Comparison of ENCODE assay signal across 1 cellular context in the genomic region with DNA sequence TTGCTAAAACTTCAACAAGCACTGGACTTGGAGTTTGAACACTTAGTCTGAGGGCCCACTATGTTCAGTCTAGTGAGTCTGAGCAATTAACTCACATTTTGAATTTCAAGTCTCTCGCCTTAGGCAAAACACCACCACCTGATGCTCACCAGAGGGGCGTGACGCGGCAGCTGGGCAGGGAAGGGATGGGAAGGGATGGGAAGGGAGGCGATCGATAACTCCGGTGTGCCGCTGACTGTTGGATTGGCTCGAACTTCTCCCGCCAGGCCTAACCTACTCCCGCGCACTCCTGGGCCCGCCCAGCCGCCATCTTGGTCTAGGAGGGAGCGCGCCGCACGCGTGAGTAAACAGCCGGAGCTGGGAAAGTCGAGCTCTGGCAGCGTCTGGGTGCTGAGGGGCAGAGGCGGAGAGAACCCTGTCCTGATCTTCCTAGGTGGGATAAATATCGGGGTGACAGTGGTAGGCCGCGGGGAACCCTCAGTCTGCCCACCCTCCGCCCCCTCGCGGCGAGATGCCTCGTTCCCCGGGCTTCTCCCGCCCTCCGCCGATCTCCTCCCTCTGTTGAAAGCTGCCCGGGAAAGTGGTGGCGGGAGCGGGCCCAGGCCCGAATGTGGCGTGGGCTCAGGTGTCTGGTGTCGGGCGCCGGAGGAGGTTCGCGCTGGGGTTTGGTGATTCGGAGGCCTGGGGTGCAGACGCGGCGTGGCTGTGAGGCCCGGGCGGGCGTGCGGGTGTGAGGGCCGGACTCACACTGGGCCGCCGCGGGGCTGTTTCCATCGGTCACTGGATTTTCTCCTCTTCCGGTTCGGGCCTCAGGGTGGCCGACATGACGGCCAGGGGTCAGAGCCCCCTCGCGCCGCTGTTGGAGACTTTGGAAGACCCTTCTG.
A peak's percentile ranks its signal among the peaks of the same experiment; 100 is the strongest.
TF ChIP-seq lines count a peak whose summit lies in the region.

A gene with protein sequence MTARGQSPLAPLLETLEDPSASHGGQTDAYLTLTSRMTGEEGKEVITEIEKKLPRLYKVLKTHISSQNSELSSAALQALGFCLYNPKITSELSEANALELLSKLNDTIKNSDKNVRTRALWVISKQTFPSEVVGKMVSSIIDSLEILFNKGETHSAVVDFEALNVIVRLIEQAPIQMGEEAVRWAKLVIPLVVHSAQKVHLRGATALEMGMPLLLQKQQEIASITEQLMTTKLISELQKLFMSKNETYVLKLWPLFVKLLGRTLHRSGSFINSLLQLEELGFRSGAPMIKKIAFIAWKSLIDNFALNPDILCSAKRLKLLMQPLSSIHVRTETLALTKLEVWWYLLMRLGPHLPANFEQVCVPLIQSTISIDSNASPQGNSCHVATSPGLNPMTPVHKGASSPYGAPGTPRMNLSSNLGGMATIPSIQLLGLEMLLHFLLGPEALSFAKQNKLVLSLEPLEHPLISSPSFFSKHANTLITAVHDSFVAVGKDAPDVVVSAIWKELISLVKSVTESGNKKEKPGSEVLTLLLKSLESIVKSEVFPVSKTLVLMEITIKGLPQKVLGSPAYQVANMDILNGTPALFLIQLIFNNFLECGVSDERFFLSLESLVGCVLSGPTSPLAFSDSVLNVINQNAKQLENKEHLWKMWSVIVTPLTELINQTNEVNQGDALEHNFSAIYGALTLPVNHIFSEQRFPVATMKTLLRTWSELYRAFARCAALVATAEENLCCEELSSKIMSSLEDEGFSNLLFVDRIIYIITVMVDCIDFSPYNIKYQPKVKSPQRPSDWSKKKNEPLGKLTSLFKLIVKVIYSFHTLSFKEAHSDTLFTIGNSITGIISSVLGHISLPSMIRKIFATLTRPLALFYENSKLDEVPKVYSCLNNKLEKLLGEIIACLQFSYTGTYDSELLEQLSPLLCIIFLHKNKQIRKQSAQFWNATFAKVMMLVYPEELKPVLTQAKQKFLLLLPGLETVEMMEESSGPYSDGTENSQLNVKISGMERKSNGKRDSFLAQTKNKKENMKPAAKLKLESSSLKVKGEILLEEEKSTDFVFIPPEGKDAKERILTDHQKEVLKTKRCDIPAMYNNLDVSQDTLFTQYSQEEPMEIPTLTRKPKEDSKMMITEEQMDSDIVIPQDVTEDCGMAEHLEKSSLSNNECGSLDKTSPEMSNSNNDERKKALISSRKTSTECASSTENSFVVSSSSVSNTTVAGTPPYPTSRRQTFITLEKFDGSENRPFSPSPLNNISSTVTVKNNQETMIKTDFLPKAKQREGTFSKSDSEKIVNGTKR (N-terminal part only) (plus strand): TSS at position 302 of the 884 bp plus-strand sequence. CDS start 522 bp downstream, at position 824.

TF ChIP-seq in HepG2, 621 proteins besides CTCF, POLR2A, EP300 and RAD21 (continued from another document and continues in another):
- TF ChIP-seq, protein P1, sequence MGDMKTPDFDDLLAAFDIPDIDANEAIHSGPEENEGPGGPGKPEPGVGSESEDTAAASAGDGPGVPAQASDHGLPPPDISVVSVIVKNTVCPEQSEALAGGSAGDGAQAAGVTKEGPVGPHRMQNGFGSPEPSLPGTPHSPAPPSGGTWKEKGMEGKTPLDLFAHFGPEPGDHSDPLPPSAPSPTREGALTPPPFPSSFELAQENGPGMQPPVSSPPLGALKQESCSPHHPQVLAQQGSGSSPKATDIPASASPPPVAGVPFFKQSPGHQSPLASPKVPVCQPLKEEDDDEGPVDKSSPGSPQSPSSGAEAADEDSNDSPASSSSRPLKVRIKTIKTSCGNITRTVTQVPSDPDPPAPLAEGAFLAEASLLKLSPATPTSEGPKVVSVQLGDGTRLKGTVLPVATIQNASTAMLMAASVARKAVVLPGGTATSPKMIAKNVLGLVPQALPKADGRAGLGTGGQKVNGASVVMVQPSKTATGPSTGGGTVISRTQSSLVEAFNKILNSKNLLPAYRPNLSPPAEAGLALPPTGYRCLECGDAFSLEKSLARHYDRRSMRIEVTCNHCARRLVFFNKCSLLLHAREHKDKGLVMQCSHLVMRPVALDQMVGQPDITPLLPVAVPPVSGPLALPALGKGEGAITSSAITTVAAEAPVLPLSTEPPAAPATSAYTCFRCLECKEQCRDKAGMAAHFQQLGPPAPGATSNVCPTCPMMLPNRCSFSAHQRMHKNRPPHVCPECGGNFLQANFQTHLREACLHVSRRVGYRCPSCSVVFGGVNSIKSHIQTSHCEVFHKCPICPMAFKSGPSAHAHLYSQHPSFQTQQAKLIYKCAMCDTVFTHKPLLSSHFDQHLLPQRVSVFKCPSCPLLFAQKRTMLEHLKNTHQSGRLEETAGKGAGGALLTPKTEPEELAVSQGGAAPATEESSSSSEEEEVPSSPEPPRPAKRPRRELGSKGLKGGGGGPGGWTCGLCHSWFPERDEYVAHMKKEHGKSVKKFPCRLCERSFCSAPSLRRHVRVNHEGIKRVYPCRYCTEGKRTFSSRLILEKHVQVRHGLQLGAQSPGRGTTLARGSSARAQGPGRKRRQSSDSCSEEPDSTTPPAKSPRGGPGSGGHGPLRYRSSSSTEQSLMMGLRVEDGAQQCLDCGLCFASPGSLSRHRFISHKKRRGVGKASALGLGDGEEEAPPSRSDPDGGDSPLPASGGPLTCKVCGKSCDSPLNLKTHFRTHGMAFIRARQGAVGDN (CRISPR knock-in tag; IDR thresholded peaks at IDR 0.05) = peak; percentile 96
- TF ChIP-seq, protein P2, sequence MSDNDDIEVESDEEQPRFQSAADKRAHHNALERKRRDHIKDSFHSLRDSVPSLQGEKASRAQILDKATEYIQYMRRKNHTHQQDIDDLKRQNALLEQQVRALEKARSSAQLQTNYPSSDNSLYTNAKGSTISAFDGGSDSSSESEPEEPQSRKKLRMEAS (IDR thresholded peaks at IDR 0.05) = peak; percentile 95
- no peak for TF ChIP-seq MAFF (IDR thresholded peaks at IDR 0.05; ENCODE audit: low read depth, low read length)
- TF ChIP-seq, protein P3, sequence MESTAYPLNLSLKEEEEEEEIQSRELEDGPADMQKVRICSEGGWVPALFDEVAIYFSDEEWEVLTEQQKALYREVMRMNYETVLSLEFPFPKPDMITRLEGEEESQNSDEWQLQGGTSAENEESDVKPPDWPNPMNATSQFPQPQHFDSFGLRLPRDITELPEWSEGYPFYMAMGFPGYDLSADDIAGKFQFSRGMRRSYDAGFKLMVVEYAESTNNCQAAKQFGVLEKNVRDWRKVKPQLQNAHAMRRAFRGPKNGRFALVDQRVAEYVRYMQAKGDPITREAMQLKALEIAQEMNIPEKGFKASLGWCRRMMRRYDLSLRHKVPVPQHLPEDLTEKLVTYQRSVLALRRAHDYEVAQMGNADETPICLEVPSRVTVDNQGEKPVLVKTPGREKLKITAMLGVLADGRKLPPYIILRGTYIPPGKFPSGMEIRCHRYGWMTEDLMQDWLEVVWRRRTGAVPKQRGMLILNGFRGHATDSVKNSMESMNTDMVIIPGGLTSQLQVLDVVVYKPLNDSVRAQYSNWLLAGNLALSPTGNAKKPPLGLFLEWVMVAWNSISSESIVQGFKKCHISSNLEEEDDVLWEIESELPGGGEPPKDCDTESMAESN (CRISPR knock-in tag; conservative IDR thresholded peaks at IDR 0.05) = peak; percentile 90
- peak; percentile 73 for TF ChIP-seq HNRNPH1 (optimal IDR thresholded peaks at IDR 0.05; ENCODE audit: low read depth, low read length)
- TF ChIP-seq ZNF552 (CRISPR knock-in tag; IDR thresholded peaks at IDR 0.05; ENCODE audit: borderline replicate concordance) = peak; percentile 76; the same call in 1 of the 2 replicates
- TF ChIP-seq NRL (CRISPR knock-in tag; IDR thresholded peaks at IDR 0.05; ENCODE audit: borderline replicate concordance) = peak; percentile 69
- no peak for TF ChIP-seq ZBTB1 (CRISPR knock-in tag; IDR thresholded peaks at IDR 0.05; ENCODE audit: borderline replicate concordance)
- TF ChIP-seq, protein P4, sequence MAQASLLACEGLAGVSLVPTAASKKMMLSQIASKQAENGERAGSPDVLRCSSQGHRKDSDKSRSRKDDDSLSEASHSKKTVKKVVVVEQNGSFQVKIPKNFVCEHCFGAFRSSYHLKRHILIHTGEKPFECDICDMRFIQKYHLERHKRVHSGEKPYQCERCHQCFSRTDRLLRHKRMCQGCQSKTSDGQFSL (CRISPR knock-in tag; IDR thresholded peaks at IDR 0.05) = no peak
- TF ChIP-seq, protein P5, sequence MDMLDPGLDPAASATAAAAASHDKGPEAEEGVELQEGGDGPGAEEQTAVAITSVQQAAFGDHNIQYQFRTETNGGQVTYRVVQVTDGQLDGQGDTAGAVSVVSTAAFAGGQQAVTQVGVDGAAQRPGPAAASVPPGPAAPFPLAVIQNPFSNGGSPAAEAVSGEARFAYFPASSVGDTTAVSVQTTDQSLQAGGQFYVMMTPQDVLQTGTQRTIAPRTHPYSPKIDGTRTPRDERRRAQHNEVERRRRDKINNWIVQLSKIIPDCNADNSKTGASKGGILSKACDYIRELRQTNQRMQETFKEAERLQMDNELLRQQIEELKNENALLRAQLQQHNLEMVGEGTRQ (IDR thresholded peaks at IDR 0.05; ENCODE audit: low read depth, low read length) = no peak
- TF ChIP-seq, protein P5 (CRISPR knock-in tag; IDR thresholded peaks at IDR 0.05; ENCODE audit: borderline replicate concordance) = peak; percentile 26; the same call in 1 of the 2 replicates
- peak; percentile 99 for TF ChIP-seq YEATS4 (CRISPR knock-in tag; IDR thresholded peaks at IDR 0.05; ENCODE audit: borderline replicate concordance)
- TF ChIP-seq ZNF530 (CRISPR knock-in tag; IDR thresholded peaks at IDR 0.05; ENCODE audit: low read depth) = no peak
- peak; percentile 93 for TF ChIP-seq ZBTB38 (CRISPR knock-in tag; IDR thresholded peaks at IDR 0.05)
- TF ChIP-seq ZSCAN22 (CRISPR knock-in tag; IDR thresholded peaks at IDR 0.05) = peak; percentile 76; the same call in 1 of the 2 replicates
- peak; percentile 80 for TF ChIP-seq NFRKB (IDR thresholded peaks at IDR 0.05)
- TF ChIP-seq NFYB (CRISPR knock-in tag; IDR thresholded peaks at IDR 0.05) = peak; percentile 67
- TF ChIP-seq NR3C1 (CRISPR knock-in tag; IDR thresholded peaks at IDR 0.05) = no peak
- TF ChIP-seq AKAP8 (CRISPR knock-in tag; IDR thresholded peaks at IDR 0.05) = peak; percentile 91
- TF ChIP-seq, protein P6, sequence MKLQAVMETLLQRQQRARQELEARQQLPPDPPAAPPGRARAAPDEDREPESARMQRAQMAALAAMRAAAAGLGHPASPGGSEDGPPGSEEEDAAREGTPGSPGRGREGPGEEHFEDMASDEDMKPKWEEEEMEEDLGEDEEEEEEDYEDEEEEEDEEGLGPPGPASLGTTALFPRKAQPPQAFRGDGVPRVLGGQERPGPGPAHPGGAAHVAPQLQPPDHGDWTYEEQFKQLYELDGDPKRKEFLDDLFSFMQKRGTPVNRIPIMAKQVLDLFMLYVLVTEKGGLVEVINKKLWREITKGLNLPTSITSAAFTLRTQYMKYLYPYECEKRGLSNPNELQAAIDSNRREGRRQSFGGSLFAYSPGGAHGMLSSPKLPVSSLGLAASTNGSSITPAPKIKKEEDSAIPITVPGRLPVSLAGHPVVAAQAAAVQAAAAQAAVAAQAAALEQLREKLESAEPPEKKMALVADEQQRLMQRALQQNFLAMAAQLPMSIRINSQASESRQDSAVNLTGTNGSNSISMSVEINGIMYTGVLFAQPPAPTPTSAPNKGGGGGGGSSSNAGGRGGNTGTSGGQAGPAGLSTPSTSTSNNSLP (IDR thresholded peaks at IDR 0.05; ENCODE audit: low read depth, low read length) = peak; percentile 60
- peak; percentile 95 for TF ChIP-seq ZNF563 (CRISPR knock-in tag; IDR thresholded peaks at IDR 0.05)
- peak; percentile 80 for TF ChIP-seq MED8 (CRISPR knock-in tag; IDR thresholded peaks at IDR 0.05; ENCODE audit: insufficient replicate concordance)
- TF ChIP-seq, protein P7, sequence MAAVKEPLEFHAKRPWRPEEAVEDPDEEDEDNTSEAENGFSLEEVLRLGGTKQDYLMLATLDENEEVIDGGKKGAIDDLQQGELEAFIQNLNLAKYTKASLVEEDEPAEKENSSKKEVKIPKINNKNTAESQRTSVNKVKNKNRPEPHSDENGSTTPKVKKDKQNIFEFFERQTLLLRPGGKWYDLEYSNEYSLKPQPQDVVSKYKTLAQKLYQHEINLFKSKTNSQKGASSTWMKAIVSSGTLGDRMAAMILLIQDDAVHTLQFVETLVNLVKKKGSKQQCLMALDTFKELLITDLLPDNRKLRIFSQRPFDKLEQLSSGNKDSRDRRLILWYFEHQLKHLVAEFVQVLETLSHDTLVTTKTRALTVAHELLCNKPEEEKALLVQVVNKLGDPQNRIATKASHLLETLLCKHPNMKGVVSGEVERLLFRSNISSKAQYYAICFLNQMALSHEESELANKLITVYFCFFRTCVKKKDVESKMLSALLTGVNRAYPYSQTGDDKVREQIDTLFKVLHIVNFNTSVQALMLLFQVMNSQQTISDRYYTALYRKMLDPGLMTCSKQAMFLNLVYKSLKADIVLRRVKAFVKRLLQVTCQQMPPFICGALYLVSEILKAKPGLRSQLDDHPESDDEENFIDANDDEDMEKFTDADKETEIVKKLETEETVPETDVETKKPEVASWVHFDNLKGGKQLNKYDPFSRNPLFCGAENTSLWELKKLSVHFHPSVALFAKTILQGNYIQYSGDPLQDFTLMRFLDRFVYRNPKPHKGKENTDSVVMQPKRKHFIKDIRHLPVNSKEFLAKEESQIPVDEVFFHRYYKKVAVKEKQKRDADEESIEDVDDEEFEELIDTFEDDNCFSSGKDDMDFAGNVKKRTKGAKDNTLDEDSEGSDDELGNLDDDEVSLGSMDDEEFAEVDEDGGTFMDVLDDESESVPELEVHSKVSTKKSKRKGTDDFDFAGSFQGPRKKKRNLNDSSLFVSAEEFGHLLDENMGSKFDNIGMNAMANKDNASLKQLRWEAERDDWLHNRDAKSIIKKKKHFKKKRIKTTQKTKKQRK (IDR thresholded peaks at IDR 0.05; ENCODE audit: low read length) = no peak
- TF ChIP-seq, protein P8, sequence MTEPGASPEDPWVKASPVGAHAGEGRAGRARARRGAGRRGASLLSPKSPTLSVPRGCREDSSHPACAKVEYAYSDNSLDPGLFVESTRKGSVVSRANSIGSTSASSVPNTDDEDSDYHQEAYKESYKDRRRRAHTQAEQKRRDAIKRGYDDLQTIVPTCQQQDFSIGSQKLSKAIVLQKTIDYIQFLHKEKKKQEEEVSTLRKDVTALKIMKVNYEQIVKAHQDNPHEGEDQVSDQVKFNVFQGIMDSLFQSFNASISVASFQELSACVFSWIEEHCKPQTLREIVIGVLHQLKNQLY (CRISPR knock-in tag; IDR thresholded peaks at IDR 0.05) = 0 out of 2 replicates have a peak, but pooled peaks have one; percentile 56
- TF ChIP-seq PHB2 (IDR thresholded peaks at IDR 0.05; ENCODE audit: partially characterized antibody) = no peak
- peak; percentile 72 to 87; a peak in 2 of 4 replicates for TF ChIP-seq KLF16 (CRISPR knock-in tag; IDR thresholded peaks at IDR 0.05)
- TF ChIP-seq, protein P9, sequence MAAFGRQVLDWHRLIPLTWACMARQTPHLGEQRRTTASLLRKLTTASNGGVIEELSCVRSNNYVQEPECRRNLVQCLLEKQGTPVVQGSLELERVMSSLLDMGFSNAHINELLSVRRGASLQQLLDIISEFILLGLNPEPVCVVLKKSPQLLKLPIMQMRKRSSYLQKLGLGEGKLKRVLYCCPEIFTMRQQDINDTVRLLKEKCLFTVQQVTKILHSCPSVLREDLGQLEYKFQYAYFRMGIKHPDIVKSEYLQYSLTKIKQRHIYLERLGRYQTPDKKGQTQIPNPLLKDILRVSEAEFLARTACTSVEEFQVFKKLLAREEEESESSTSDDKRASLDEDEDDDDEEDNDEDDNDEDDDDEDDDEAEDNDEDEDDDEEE (CRISPR knock-in tag; IDR thresholded peaks at IDR 0.05) = peak; percentile 71; the same call in 1 of the 2 replicates
